ENCODE assay signal across 1 cellular context in the genomic region with DNA sequence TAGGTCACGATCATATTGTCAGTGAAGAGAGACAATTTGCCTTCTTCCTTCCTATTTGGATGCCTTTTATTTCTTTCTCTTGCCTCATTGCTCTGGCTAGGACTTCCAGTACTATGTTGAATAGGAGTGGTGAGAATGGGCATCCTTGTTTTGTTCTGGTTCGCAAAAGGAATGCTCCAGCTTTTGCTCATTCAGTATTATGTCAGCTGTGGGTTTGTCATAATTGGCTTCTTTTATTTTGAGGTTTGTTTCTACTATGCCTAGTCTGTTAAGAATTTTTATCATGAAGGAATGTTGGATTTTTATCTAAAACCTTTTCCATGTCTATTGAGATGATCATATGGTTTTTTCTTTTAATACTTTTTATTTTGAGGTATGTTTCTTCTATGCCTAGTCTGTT.
TF ChIP-seq lines count a peak whose summit lies in the region.

No MANE protein-coding gene starts in this region.

TF ChIP-seq in GM23338, 12 proteins besides CTCF, POLR2A, EP300 and RAD21 (continued from another document):
- TF ChIP-seq, protein P1, sequence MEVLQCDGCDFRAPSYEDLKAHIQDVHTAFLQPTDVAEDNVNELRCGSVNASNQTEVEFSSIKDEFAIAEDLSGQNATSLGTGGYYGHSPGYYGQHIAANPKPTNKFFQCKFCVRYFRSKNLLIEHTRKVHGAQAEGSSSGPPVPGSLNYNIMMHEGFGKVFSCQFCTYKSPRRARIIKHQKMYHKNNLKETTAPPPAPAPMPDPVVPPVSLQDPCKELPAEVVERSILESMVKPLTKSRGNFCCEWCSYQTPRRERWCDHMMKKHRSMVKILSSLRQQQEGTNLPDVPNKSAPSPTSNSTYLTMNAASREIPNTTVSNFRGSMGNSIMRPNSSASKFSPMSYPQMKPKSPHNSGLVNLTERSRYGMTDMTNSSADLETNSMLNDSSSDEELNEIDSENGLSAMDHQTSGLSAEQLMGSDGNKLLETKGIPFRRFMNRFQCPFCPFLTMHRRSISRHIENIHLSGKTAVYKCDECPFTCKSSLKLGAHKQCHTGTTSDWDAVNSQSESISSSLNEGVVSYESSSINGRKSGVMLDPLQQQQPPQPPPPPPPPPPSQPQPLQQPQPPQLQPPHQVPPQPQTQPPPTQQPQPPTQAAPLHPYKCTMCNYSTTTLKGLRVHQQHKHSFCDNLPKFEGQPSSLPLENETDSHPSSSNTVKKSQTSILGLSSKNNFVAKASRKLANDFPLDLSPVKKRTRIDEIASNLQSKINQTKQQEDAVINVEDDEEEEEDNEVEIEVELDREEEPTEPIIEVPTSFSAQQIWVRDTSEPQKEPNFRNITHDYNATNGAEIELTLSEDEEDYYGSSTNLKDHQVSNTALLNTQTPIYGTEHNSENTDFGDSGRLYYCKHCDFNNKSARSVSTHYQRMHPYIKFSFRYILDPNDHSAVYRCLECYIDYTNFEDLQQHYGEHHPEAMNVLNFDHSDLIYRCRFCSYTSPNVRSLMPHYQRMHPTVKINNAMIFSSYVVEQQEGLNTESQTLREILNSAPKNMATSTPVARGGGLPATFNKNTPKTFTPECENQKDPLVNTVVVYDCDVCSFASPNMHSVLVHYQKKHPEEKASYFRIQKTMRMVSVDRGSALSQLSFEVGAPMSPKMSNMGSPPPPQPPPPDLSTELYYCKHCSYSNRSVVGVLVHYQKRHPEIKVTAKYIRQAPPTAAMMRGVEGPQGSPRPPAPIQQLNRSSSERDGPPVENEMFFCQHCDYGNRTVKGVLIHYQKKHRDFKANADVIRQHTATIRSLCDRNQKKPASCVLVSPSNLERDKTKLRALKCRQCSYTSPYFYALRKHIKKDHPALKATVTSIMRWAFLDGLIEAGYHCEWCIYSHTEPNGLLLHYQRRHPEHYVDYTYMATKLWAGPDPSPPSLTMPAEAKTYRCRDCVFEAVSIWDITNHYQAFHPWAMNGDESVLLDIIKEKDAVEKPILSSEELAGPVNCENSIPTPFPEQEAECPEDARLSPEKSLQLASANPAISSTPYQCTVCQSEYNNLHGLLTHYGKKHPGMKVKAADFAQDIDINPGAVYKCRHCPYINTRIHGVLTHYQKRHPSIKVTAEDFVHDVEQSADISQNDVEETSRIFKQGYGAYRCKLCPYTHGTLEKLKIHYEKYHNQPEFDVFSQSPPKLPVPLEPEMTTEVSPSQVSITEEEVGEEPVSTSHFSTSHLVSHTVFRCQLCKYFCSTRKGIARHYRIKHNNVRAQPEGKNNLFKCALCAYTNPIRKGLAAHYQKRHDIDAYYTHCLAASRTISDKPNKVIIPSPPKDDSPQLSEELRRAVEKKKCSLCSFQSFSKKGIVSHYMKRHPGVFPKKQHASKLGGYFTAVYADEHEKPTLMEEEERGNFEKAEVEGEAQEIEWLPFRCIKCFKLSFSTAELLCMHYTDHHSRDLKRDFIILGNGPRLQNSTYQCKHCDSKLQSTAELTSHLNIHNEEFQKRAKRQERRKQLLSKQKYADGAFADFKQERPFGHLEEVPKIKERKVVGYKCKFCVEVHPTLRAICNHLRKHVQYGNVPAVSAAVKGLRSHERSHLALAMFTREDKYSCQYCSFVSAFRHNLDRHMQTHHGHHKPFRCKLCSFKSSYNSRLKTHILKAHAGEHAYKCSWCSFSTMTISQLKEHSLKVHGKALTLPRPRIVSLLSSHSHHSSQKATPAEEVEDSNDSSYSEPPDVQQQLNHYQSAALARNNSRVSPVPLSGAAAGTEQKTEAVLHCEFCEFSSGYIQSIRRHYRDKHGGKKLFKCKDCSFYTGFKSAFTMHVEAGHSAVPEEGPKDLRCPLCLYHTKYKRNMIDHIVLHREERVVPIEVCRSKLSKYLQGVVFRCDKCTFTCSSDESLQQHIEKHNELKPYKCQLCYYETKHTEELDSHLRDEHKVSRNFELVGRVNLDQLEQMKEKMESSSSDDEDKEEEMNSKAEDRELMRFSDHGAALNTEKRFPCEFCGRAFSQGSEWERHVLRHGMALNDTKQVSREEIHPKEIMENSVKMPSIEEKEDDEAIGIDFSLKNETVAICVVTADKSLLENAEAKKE (CRISPR knock-in tag; IDR thresholded peaks at IDR 0.05): no peak
- TF ChIP-seq ZNF114 (CRISPR knock-in tag; IDR thresholded peaks at IDR 0.05) (no peak), POLR2AphosphoS5 (IDR thresholded peaks at IDR 0.05; ENCODE audit: low read depth) (no peak), JUNB (IDR thresholded peaks at IDR 0.05; ENCODE audit: unreplicated experiment) (no peak)
